Comparison of ENCODE assay signal across 8 cellular contexts in genomic region chr7:129367700-129368388, GRCh38.
A peak's percentile ranks its signal among the peaks of the same experiment; 100 is the strongest.
DNase-seq lines count a peak whose midpoint lies in the region; ATAC-seq and TF ChIP-seq lines count a peak whose summit lies in the region.

No MANE protein-coding gene starts in this region.

- H3K4me1 ChIP-seq in CD8-positive, alpha-beta memory T cell (ENCODE audit: insufficient read depth, low read length): peaks cover 7% of the 10 kb centered on the region
- H3K4me1 ChIP-seq in OCI-LY7 (ENCODE audit: insufficient read depth, low read length, poor library complexity, severe bottlenecking): peaks cover 12% of the 10 kb centered on the region
- peaks cover 23 to 26% of the 10 kb centered on the region in 2 donors for H3K4me1 ChIP-seq in mucosa of rectum (ENCODE audit: control insufficient read depth in 2 of 2, insufficient read depth in 2 of 2, low read length in 2 of 2)

- intact Hi-C loops in OCI-LY7 (cut with micrococcal nuclease; ENCODE audit: unreplicated experiment): loop anchor here (1.0 to 10.0 kb wide), 4 partner anchors 104 to 457 kb away; no protein-coding TSS in a partner anchor

- H3K4me1 Mint-ChIP-seq in CD8-positive, alpha-beta memory T cell: peaks cover 14 to 16% (median 16%) of the 10 kb centered on the region in 3 donors

- TF ChIP-seq CTCF in OCI-LY7 (conservative IDR thresholded peaks at IDR 0.05; ENCODE audit: low read length): peak; percentile 98
- peak; percentile 95 for TF ChIP-seq CTCF in epithelial cell of proximal tubule (conservative IDR thresholded peaks at IDR 0.05; ENCODE audit: low read depth, low read length)

- H3K27me3 Mint-ChIP-seq in CD8-positive, alpha-beta memory T cell: no peaks in the 10 kb centered on the region

- POLR2A ChIA-PET in CD8-positive, alpha-beta memory T cell (lab: Charles Lee): interaction anchor here (1.0 kb wide), 1 partner anchor 245 kb away, joined by 3 read pairs; no protein-coding TSS in a partner anchor
- POLR2A ChIA-PET in OCI-LY7 (lab: Charles Lee): interaction anchor here (0.6 to 1.8 kb wide), 10 partner anchors 9 to 530 kb away, joined by 3 to 13 read pairs (median 4); no protein-coding TSS in a partner anchor

- H3K4me3 ChIP-seq in CD8-positive, alpha-beta memory T cell (ENCODE audit: low read length): no peak overlapping the region
- H3K4me3 ChIP-seq in OCI-LY7 (ENCODE audit: low read depth, low read length, poor library complexity, severe bottlenecking) (no peak overlapping the region), epithelial cell of proximal tubule (ENCODE audit: low read depth, low read length) (peak overlapping the region; percentile 38), mucosa of rectum (ENCODE audit: low read length in 2 of 2) (peak overlapping the region; percentile 66 to 93)

- peak overlapping the region; percentile 31; the same call in 1 of the 2 replicates for H2AFZ ChIP-seq in OCI-LY7 (ENCODE audit: low read length)

- H3K9ac ChIP-seq in mucosa of rectum (ENCODE audit: low read depth in 1 of 2, low read length in 2 of 2): peak overlapping the region; percentile 68 to 94

- peaks cover 0 to 1% (median 0%) of the 10 kb centered on the region in 3 donors for H3K36me3 Mint-ChIP-seq in CD8-positive, alpha-beta memory T cell

- peak overlapping the region; percentile 5; the same call in 1 of the 2 replicates for H3K4me2 ChIP-seq in OCI-LY7 (ENCODE audit: low read length)

- H3K27ac Mint-ChIP-seq in CD8-positive, alpha-beta memory T cell: peak overlapping the region in 5 of 8 donors; percentile 4 to 72 (median 33)

- CTCF ChIA-PET in CD8-positive, alpha-beta memory T cell (lab: Charles Lee): interaction anchor here (0.5 to 3.0 kb wide), 42 partner anchors 8 to 655 kb away, joined by 3 to 59 read pairs (median 4); partner anchors contain the start of gene STRIP2
- CTCF ChIA-PET in OCI-LY7 (lab: Charles Lee; ENCODE audit: unreplicated experiment): interaction anchor here (0.5 to 2.1 kb wide), 6 partner anchors 8 to 142 kb away, joined by 3 to 7 read pairs (median 4); partner anchors contain the start of gene STRIP2

- no peaks in the 10 kb centered on the region for H3K27me3 ChIP-seq in CD8-positive, alpha-beta memory T cell (ENCODE audit: insufficient read depth, low read length, poor library complexity, severe bottlenecking)
- no peaks in the 10 kb centered on the region for H3K27me3 ChIP-seq in mucosa of rectum (ENCODE audit: control insufficient read depth in 2 of 2, insufficient read depth in 2 of 2, low read length in 2 of 2)

- peak; percentile 47 to 74 (median 54) for DNase-seq in CD8-positive, alpha-beta memory T cell
- peak; percentile 96 for DNase-seq in HT-29 (ENCODE audit: low spot score)
- peak; percentile 81 for DNase-seq in OCI-LY7 (ENCODE audit: low spot score)
- peak; percentile 64 for DNase-seq in activated T-cell treated with anti-CD3 and anti-CD28 coated beads for 24 hours (ENCODE audit: low read depth)
- peak; percentile 59 for DNase-seq in epithelial cell of proximal tubule (ENCODE audit: low read depth)
- peak; percentile 57 for DNase-seq in stimulated activated CD8-positive, alpha-beta memory T cell treated with anti-CD3 and anti-CD28 coated beads, Interleukin-4, amount 100 ng/mL, for 24 hours (ENCODE audit: low read depth)

- no peak overlapping the region for H3K27ac ChIP-seq in CD8-positive, alpha-beta memory T cell (ENCODE audit: low read depth, low read length)
- H3K27ac ChIP-seq in OCI-LY7 (ENCODE audit: low read depth, low read length, poor library complexity, severe bottlenecking) (no peak overlapping the region), mucosa of rectum (ENCODE audit: low read depth in 2 of 2, low read length in 2 of 2) (peak overlapping the region; percentile 92 to 96)

- no TSS peak for BruUV-seq in OCI-LY7 (replicated peaks; lab: Mats Ljungman, UMichigan)

- no peaks in the 10 kb centered on the region for H3K36me3 ChIP-seq in CD8-positive, alpha-beta memory T cell (ENCODE audit: insufficient read depth, low read length)
- no peaks in the 10 kb centered on the region for H3K36me3 ChIP-seq in OCI-LY7 (ENCODE audit: insufficient read depth, low read length)
- H3K36me3 ChIP-seq in mucosa of rectum (ENCODE audit: control insufficient read depth in 2 of 2, insufficient read depth in 2 of 2, low read length in 2 of 2): peaks cover 0 to 2% of the 10 kb centered on the region in 2 donors

- no peaks in the 10 kb centered on the region for H4K20me1 ChIP-seq in OCI-LY7 (ENCODE audit: insufficient read depth, low read length)

- peak; percentile 59 for ATAC-seq in GM19467 (IDR thresholded peaks at IDR 0.05; ENCODE audit: unreplicated experiment)

- H3K9me2 ChIP-seq in OCI-LY7 (ENCODE audit: insufficient read depth, low read length): no peaks in the 10 kb centered on the region

- peak overlapping the region; percentile 16 to 76 (median 69) for H3K4me3 Mint-ChIP-seq in CD8-positive, alpha-beta memory T cell

- H3K9me3 ChIP-seq in CD8-positive, alpha-beta memory T cell (ENCODE audit: low read length): no peaks in the 10 kb centered on the region
- no peaks in the 10 kb centered on the region for H3K9me3 ChIP-seq in OCI-LY7 (ENCODE audit: low read length)
- no peaks in the 10 kb centered on the region for H3K9me3 ChIP-seq in mucosa of rectum (ENCODE audit: control insufficient read depth in 2 of 2, low read length in 2 of 2)

- H3K9me3 Mint-ChIP-seq in CD8-positive, alpha-beta memory T cell: no peaks in the 10 kb centered on the region

- H3K79me2 ChIP-seq in OCI-LY7 (ENCODE audit: insufficient read depth, low read depth, low read length): no peaks in the 10 kb centered on the region

Comparison
In these comparisons a context has a peak if more than half of its experiments do, and no peak if none do; other contexts are left out.
1. H3K27ac ChIP-seq: peak in mucosa of rectum (2 of 2); none in CD8-positive, alpha-beta memory T cell (single experiment) and OCI-LY7 (single experiment).
2. H3K4me3 ChIP-seq: peak in epithelial cell of proximal tubule (single experiment) and mucosa of rectum (2 of 2); none in CD8-positive, alpha-beta memory T cell (single experiment) and OCI-LY7 (single experiment).
3. Peak in every context shown above with its lines, with median percentiles within 50 percentile points of each other: DNase-seq.